10 cellular contexts compared by ENCODE assay signal in genomic region chr14:33564774-33565630, GRCh38.
DNase-seq lines count a peak whose midpoint lies in the region; ATAC-seq and TF ChIP-seq lines count a peak whose summit lies in the region.
"Had no signal": no experiment of that assay in that cellular context is flagged by ENCODE, and none has a peak within 500 bp of the region (broad histone marks: within the 10 kb centered on the region; RNA-seq: fewer than 3 reads in every experiment).

No MANE protein-coding gene starts in this region.

- TF ChIP-seq POLR2A in breast epithelium (IDR thresholded peaks at IDR 0.05): no peak

- DNase-seq in MCF 10A (ENCODE audit: unreplicated experiment): peak; percentile 88
- DNase-seq in breast epithelium (ENCODE audit: low spot score in 2 of 2): no peak
- DNase-seq in SW480 (ENCODE audit: low spot score): peak; percentile 59
- DNase-seq in renal cortical epithelial cell (ENCODE audit: low read depth): peak; percentile 95
- no peak for DNase-seq in NCI-H510A (lab: John Stamatoyannopoulos, UW)
- no peak for DNase-seq in activated T-cell treated with anti-CD3 and anti-CD28 coated beads for 4 hours
- no peak for DNase-seq in DMS114 treated with DMSO at 0.1 percent for 48 hours (lab: John Stamatoyannopoulos, UW; ENCODE audit: unreplicated experiment)
- DNase-seq: activated B cell treated with CpG ODN at 0.5 μM for 24 hours had no signal

- no peaks in the 10 kb centered on the region for H3K27me3 Mint-ChIP-seq in MCF 10A (ENCODE audit: insufficient read depth, unreplicated experiment)
- H3K27me3 Mint-ChIP-seq: activated B cell treated with CpG ODN at 0.5 μM for 24 hours had no signal

- no peaks in the 10 kb centered on the region for H3K36me3 Mint-ChIP-seq in MCF 10A (ENCODE audit: insufficient read depth, unreplicated experiment)

- intact Hi-C loops in MCF 10A (cut with micrococcal nuclease): no loop called here
- intact Hi-C loops in breast epithelium (cut with DNase I; ENCODE audit: low total_unique reads): no loop called here

- CTCF ChIA-PET in MCF 10A (lab: Yijun Ruan, JAX): interaction anchor here (0.6 to 0.7 kb wide), 2 partner anchors 100 to 1355 kb away, joined by 3 read pairs; no protein-coding TSS in a partner anchor

- POLR2A ChIA-PET in MCF 10A (lab: Yijun Ruan, JAX): interaction anchor here (1.0 kb wide), 1 partner anchor 19 kb away, joined by 4 read pairs; no protein-coding TSS in a partner anchor

- H3K27ac ChIP-seq in breast epithelium: no peak overlapping the region

- peak overlapping the region; percentile 53 for H3K27ac Mint-ChIP-seq in MCF 10A (ENCODE audit: low read depth, unreplicated experiment)
- H3K27ac Mint-ChIP-seq: activated B cell treated with CpG ODN at 0.5 μM for 24 hours had no signal

- H3K27me3 ChIP-seq in breast epithelium: no peaks in the 10 kb centered on the region

- H3K4me3 Mint-ChIP-seq in MCF 10A (ENCODE audit: unreplicated experiment): no peak overlapping the region
- H3K4me3 Mint-ChIP-seq: activated B cell treated with CpG ODN at 0.5 μM for 24 hours had no signal

- H3K4me3 ChIP-seq in breast epithelium: no peak overlapping the region
- H3K4me3 ChIP-seq: lung had no signal

- H3K36me3 ChIP-seq in breast epithelium: no peaks in the 10 kb centered on the region

- ATAC-seq in HG03565 (IDR thresholded peaks at IDR 0.05; ENCODE audit: unreplicated experiment): peak; percentile 87

- TF ChIP-seq CTCF in MCF 10A (IDR thresholded peaks at IDR 0.05; ENCODE audit: unreplicated experiment): no peak
- no peak for TF ChIP-seq CTCF in breast epithelium (IDR thresholded peaks at IDR 0.05)

- no peaks in the 10 kb centered on the region for H3K9me3 Mint-ChIP-seq in MCF 10A (ENCODE audit: unreplicated experiment)
- H3K9me3 Mint-ChIP-seq: activated B cell treated with CpG ODN at 0.5 μM for 24 hours had no signal

- H3K9me3 ChIP-seq in breast epithelium: no peaks in the 10 kb centered on the region

- no peaks in the 10 kb centered on the region for H3K4me1 ChIP-seq in breast epithelium

- TSS peak; percentile 91 for BruUV-seq in MCF 10A (replicated peaks; lab: Mats Ljungman, UMichigan)

- H3K4me1 Mint-ChIP-seq in MCF 10A (ENCODE audit: insufficient read depth, unreplicated experiment): peaks cover 52% of the 10 kb centered on the region
- H3K4me1 Mint-ChIP-seq: activated B cell treated with CpG ODN at 0.5 μM for 24 hours had no signal

Comparison
In these comparisons a context has a peak if more than half of its experiments do, and no peak if none do; other contexts are left out.
1. DNase-seq: peak in MCF 10A (single experiment), SW480 (single experiment) and renal cortical epithelial cell (single experiment); none in breast epithelium (0 of 2), NCI-H510A (single experiment), activated T-cell treated with anti-CD3 and anti-CD28 coated beads for 4 hours (single experiment) and DMS114 treated with DMSO at 0.1 percent for 48 hours (single experiment).